Comparison of ENCODE assay signal across 10 cellular contexts in genomic region chr10:33095867-33096479, GRCh38.
DNase-seq lines count a peak whose midpoint lies in the region; ATAC-seq and TF ChIP-seq lines count a peak whose summit lies in the region.
"Had no signal": no experiment of that assay in that cellular context is flagged by ENCODE, and none has a peak within 500 bp of the region (broad histone marks: within the 10 kb centered on the region; RNA-seq: fewer than 3 reads in every experiment).

No MANE protein-coding gene starts in this region.

- DNase-seq in memory B cell (ENCODE audit: low spot score in 2 of 2), result no peak
- no peak for DNase-seq in glutamatergic neuron
- DNase-seq in posterior cingulate gyrus, result no peak
- DNase-seq in iPS-NIHi7 (ENCODE audit: extremely low spot score), result no peak
- DNase-seq: cerebellar nuclear complex, NCI-H510A treated with DMSO at 0.1 percent for 48 hours, T-helper 1 cell had no signal

- H3K27ac Mint-ChIP-seq in memory B cell, result peak overlapping the region; percentile 78
- no peak overlapping the region for H3K27ac Mint-ChIP-seq in glutamatergic neuron (ENCODE audit: unreplicated experiment)

- H3K4me3 Mint-ChIP-seq in memory B cell (peak overlapping the region; percentile 43), glutamatergic neuron (ENCODE audit: unreplicated experiment) (no peak overlapping the region)

- intact Hi-C loops in posterior cingulate gyrus (cut with DNase I), result no loop called here

- TF ChIP-seq CTCF in glutamatergic neuron (IDR thresholded peaks at IDR 0.05; ENCODE audit: partially characterized antibody, unreplicated experiment), result no peak

- H3K9me3 Mint-ChIP-seq in memory B cell (peaks cover 10% of the 10 kb centered on the region), glutamatergic neuron (ENCODE audit: unreplicated experiment) (peaks cover 8% of the 10 kb centered on the region)

- H3K4me1 Mint-ChIP-seq in memory B cell (peaks cover 42% of the 10 kb centered on the region), glutamatergic neuron (ENCODE audit: low read depth, unreplicated experiment) (peaks cover 3% of the 10 kb centered on the region)

- H3K36me3 Mint-ChIP-seq in memory B cell (peaks cover 17% of the 10 kb centered on the region), glutamatergic neuron (ENCODE audit: unreplicated experiment) (peaks cover 15% of the 10 kb centered on the region)

- H3K27me3 Mint-ChIP-seq in memory B cell (no peaks in the 10 kb centered on the region), glutamatergic neuron (ENCODE audit: unreplicated experiment) (no peaks in the 10 kb centered on the region)

- ATAC-seq in GM18907 (IDR thresholded peaks at IDR 0.05; ENCODE audit: unreplicated experiment), result peak; percentile 74
- peak; percentile 79 for ATAC-seq in GM21825 (IDR thresholded peaks at IDR 0.05; ENCODE audit: unreplicated experiment)
- ATAC-seq in HG03432 (IDR thresholded peaks at IDR 0.05; ENCODE audit: unreplicated experiment), result peak; percentile 85
- ATAC-seq in memory B cell (ENCODE audit: low read depth), result peak; percentile 82
